In the genomic region with DNA sequence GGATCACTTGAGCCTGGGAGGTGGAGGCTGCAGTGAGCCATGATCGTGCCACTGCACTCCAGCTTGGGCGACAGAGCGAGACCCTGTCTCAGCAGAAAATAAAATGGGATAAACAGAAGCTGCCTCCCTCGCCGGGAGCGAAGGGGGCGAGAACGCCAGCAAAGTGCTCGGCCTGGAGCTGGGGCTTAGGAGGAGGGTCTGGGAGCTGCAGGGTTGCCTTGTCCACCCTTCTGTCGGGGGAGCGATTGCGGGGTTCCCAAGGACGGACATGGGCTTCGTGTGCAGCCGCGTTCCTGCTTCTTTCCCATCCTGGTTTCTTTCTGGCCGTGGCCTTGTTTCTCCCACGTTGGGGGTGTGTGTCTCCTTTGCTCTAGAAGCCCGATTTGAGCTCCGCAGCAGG, we compare ENCODE assay signal across 23 cellular contexts. TPM values are rescaled to one million over a fixed set of nuclear protein-coding genes. Genes with fewer than 3 reads are reported as not detected.
DNase-seq lines count a peak whose midpoint lies in the region; ATAC-seq and TF ChIP-seq lines count a peak whose summit lies in the region.
"Had no signal": no experiment of that assay in that cellular context is flagged by ENCODE, and none has a peak within 500 bp of the region (broad histone marks: within the 10 kb centered on the region; RNA-seq: fewer than 3 reads in every experiment).

No MANE protein-coding gene starts in this region.

- ATAC-seq in GM19324 (IDR thresholded peaks at IDR 0.05; ENCODE audit: low FRiP score, unreplicated experiment) = no peak
- ATAC-seq: HCT116 had no signal

- intact Hi-C loops in left ventricle myocardium inferior (cut with micrococcal nuclease) (no loop called here), cardiac septum (cut with DNase I) (loop anchor here (10.0 kb wide), 1 partner anchor 174 kb away; a partner anchor contains a TSS), sigmoid colon (cut with DNase I) (no loop called here), OCI-LY7 (cut with micrococcal nuclease; ENCODE audit: unreplicated experiment) (loop anchor here (5.0 kb wide), 1 partner anchor 142 kb away; no protein-coding TSS in a partner anchor)

- no peak for TF ChIP-seq EP300 in sigmoid colon (IDR thresholded peaks at IDR 0.05)

- in situ Hi-C loops in HAP-1 (cut with MboI; ENCODE audit: low sequenced_read_pairs) = loop anchor here (10.0 kb wide), 1 partner anchor 144 kb away; no protein-coding TSS in a partner anchor

- TF ChIP-seq POLR2A in sigmoid colon (IDR thresholded peaks at IDR 0.05) = no peak

- POLR2A ChIA-PET in OCI-LY7 (lab: Charles Lee) = no interaction called here
- POLR2A ChIA-PET in activated CD4-positive, alpha-beta memory T cell treated with anti-CD3 and anti-CD28 coated beads, Interleukin-2, amount 10 ng/mL, durations not matched to agents 7 days and 5 days (lab: Charles Lee) = no interaction called here

- no peaks in the 10 kb centered on the region for H3K9me3 Mint-ChIP-seq in activated CD4-positive, alpha-beta memory T cell treated with anti-CD3 and anti-CD28 coated beads, Interleukin-2, amount 10 ng/mL, durations not matched to agents 7 days and 5 days
- H3K9me3 Mint-ChIP-seq: activated B cell treated with CpG ODN at 0.5 μM for 24 hours; activated T-cell treated with anti-CD3 and anti-CD28 coated beads, Interleukin-2, amount 50 U/mL, for 24 hours; type B pancreatic cell had no signal

- no peak overlapping the region for H3K27ac Mint-ChIP-seq in activated CD4-positive, alpha-beta memory T cell treated with anti-CD3 and anti-CD28 coated beads, Interleukin-2, amount 10 ng/mL, durations not matched to agents 7 days and 5 days
- H3K27ac Mint-ChIP-seq: activated B cell treated with CpG ODN at 0.5 μM for 24 hours; activated T-cell treated with anti-CD3 and anti-CD28 coated beads, Interleukin-2, amount 50 U/mL, for 24 hours; type B pancreatic cell had no signal

- H3K4me3 ChIP-seq in left ventricle myocardium inferior = no peak overlapping the region
- no peak overlapping the region for H3K4me3 ChIP-seq in liver (ENCODE audit: low read depth in 1 of 3, low read length in 3 of 3)
- no peak overlapping the region for H3K4me3 ChIP-seq in sigmoid colon
- no peak overlapping the region for H3K4me3 ChIP-seq in OCI-LY7 (ENCODE audit: low read depth, low read length, poor library complexity, severe bottlenecking)
- no peak overlapping the region for H3K4me3 ChIP-seq in HAP-1
- H3K4me3 ChIP-seq: A549 had no signal

- H3K27me3 ChIP-seq in left ventricle myocardium inferior (ENCODE audit: low read depth) (no peaks in the 10 kb centered on the region), liver (ENCODE audit: control insufficient read depth in 4 of 4, insufficient read depth in 4 of 4, low read length in 3 of 4) (no peaks in the 10 kb centered on the region), sigmoid colon (no peaks in the 10 kb centered on the region), HAP-1 (ENCODE audit: low read depth) (no peaks in the 10 kb centered on the region)

- H3K36me3 ChIP-seq in left ventricle myocardium inferior (peaks cover 30% of the 10 kb centered on the region), liver (ENCODE audit: control insufficient read depth in 4 of 4, insufficient read depth in 3 of 4, low read depth in 1 of 4, low read length in 3 of 4) (peaks cover 0 to 8% (median 0%) of the 10 kb centered on the region in 4 donors), sigmoid colon (peaks cover 0 to 17% (median 2%) of the 10 kb centered on the region in 4 donors), OCI-LY7 (ENCODE audit: insufficient read depth, low read length) (peaks cover 84% of the 10 kb centered on the region), HAP-1 (replicated peaks) (peaks cover 35% of the 10 kb centered on the region)

- TF ChIP-seq CTCF in left ventricle myocardium inferior (IDR thresholded peaks at IDR 0.05; ENCODE audit: borderline replicate concordance) (no peak), liver (IDR thresholded peaks at IDR 0.05; ENCODE audit: low read depth, low read length, missing input control) (no peak), sigmoid colon (IDR thresholded peaks at IDR 0.05) (no peak), OCI-LY7 (conservative IDR thresholded peaks at IDR 0.05; ENCODE audit: low read length) (no peak)

- WGBS in liver = 88% methylated on average over 20 of the region's 20 CpGs
- WGBS in sigmoid colon, 2 donors = 92% methylated on average over 20 of the region's 20 CpGs

- H3K9me3 ChIP-seq in left ventricle myocardium inferior (replicated peaks) = no peaks in the 10 kb centered on the region
- H3K9me3 ChIP-seq in liver (ENCODE audit: control insufficient read depth in 4 of 4, low read length in 3 of 4) = no peaks in the 10 kb centered on the region
- H3K9me3 ChIP-seq in sigmoid colon = no peaks in the 10 kb centered on the region
- H3K9me3 ChIP-seq in OCI-LY7 (ENCODE audit: low read length) = no peaks in the 10 kb centered on the region
- H3K9me3 ChIP-seq in HAP-1 = no peaks in the 10 kb centered on the region
- H3K9me3 ChIP-seq: A549, Caco-2 had no signal

- H3K4me1 ChIP-seq in left ventricle myocardium inferior (peaks cover 30% of the 10 kb centered on the region), liver (ENCODE audit: control insufficient read depth in 4 of 4, insufficient read depth in 4 of 4, low read length in 3 of 4) (peaks cover 2 to 41% (median 22%) of the 10 kb centered on the region in 4 donors), sigmoid colon (peaks cover 0 to 40% (median 32%) of the 10 kb centered on the region in 4 donors), OCI-LY7 (ENCODE audit: insufficient read depth, low read length, poor library complexity, severe bottlenecking) (no peaks in the 10 kb centered on the region), HAP-1 (no peaks in the 10 kb centered on the region)

- H3K4me1 Mint-ChIP-seq in activated CD4-positive, alpha-beta memory T cell treated with anti-CD3 and anti-CD28 coated beads, Interleukin-2, amount 10 ng/mL, durations not matched to agents 7 days and 5 days = peaks cover 3% of the 10 kb centered on the region

- H3K27me3 Mint-ChIP-seq in activated CD4-positive, alpha-beta memory T cell treated with anti-CD3 and anti-CD28 coated beads, Interleukin-2, amount 10 ng/mL, durations not matched to agents 7 days and 5 days = no peaks in the 10 kb centered on the region
- H3K27me3 Mint-ChIP-seq: activated B cell treated with CpG ODN at 0.5 μM for 24 hours; activated T-cell treated with anti-CD3 and anti-CD28 coated beads, Interleukin-2, amount 50 U/mL, for 24 hours; type B pancreatic cell had no signal

- no peaks in the 10 kb centered on the region for H3K36me3 Mint-ChIP-seq in activated CD4-positive, alpha-beta memory T cell treated with anti-CD3 and anti-CD28 coated beads, Interleukin-2, amount 10 ng/mL, durations not matched to agents 7 days and 5 days (ENCODE audit: low read depth)

- H3K4me3 Mint-ChIP-seq in activated CD4-positive, alpha-beta memory T cell treated with anti-CD3 and anti-CD28 coated beads, Interleukin-2, amount 10 ng/mL, durations not matched to agents 7 days and 5 days = no peak overlapping the region
- H3K4me3 Mint-ChIP-seq: activated B cell treated with CpG ODN at 0.5 μM for 24 hours; activated T-cell treated with anti-CD3 and anti-CD28 coated beads, Interleukin-2, amount 50 U/mL, for 24 hours; type B pancreatic cell had no signal

- H2AFZ ChIP-seq in OCI-LY7 (ENCODE audit: low read length) = no peak overlapping the region

- H4K20me1 ChIP-seq in OCI-LY7 (ENCODE audit: insufficient read depth, low read length) = no peaks in the 10 kb centered on the region

- no peaks in the 10 kb centered on the region for H3K79me2 ChIP-seq in OCI-LY7 (ENCODE audit: insufficient read depth, low read depth, low read length)

- H3K9me2 ChIP-seq in OCI-LY7 (ENCODE audit: insufficient read depth, low read length) = no peaks in the 10 kb centered on the region

- H3K27ac ChIP-seq in left ventricle myocardium inferior (replicated peaks) (peak overlapping the region; percentile 91), liver (ENCODE audit: low read depth in 1 of 2, low read length in 2 of 2) (peak overlapping the region; percentile 91 to 93), sigmoid colon (peak overlapping the region; percentile 74 to 87 (median 80)), OCI-LY7 (ENCODE audit: low read depth, low read length, poor library complexity, severe bottlenecking) (no peak overlapping the region)

- no peak overlapping the region for H3K9ac ChIP-seq in liver (ENCODE audit: low read depth in 1 of 2, low read length in 2 of 2)

- no TSS peak for BruUV-seq in OCI-LY7 (replicated peaks; lab: Mats Ljungman, UMichigan)

- TF ChIP-seq RAD21 in liver (IDR thresholded peaks at IDR 0.05) = no peak

- no peak overlapping the region for H3K4me2 ChIP-seq in OCI-LY7 (ENCODE audit: low read length)
- H3K4me2 ChIP-seq: A549 had no signal

- CTCF ChIA-PET in OCI-LY7 (lab: Charles Lee; ENCODE audit: unreplicated experiment) = no interaction called here
- CTCF ChIA-PET in activated CD4-positive, alpha-beta memory T cell treated with anti-CD3 and anti-CD28 coated beads, Interleukin-2, amount 10 ng/mL, durations not matched to agents 7 days and 5 days (lab: Charles Lee) = interaction anchor here (3.0 kb wide), 1 partner anchor 72 kb away, joined by 14 read pairs; no protein-coding TSS in a partner anchor

- DNase-seq in left ventricle myocardium inferior (no peak), cardiac septum (ENCODE audit: low spot score) (no peak), sigmoid colon (no peak), OCI-LY7 (ENCODE audit: low spot score) (no peak), HAP-1 (ENCODE audit: low spot score in 2 of 2) (no peak)
- DNase-seq in activated CD4-positive, alpha-beta memory T cell treated with anti-CD3 and anti-CD28 coated beads, Interleukin-2, amount 10 ng/mL, durations not matched to agents 7 days and 5 days = no peak
- DNase-seq: activated B cell treated with CpG ODN at 0.5 μM for 24 hours; activated naive CD4-positive, alpha-beta T cell treated with Interleukin-2 at 50 U/mL for 16 hours; activated T-cell treated with anti-CD3 and anti-CD28 coated beads, Interleukin-2, amount 50 U/mL, for 24 hours; amygdala; Caco-2; head of caudate nucleus; NCI-H1105 treated with DMSO at 0.1 percent for 48 hours; NCI-H510A; small intestine; stimulated activated CD4-positive, alpha-beta T cell treated with anti-CD3 and anti-CD28 coated beads, Interleukin-2, amount 100 ng/mL, for 48 hours; stimulated activated naive CD4-positive, alpha-beta T cell treated with Interleukin-2 at 50 U/mL for 16 hours; T1000 had no signal

RNA-seq across cellular contexts. Expression of a gene that starts 27.9 kb away (rescaled TPM):
- total RNA-seq in left ventricle myocardium inferior (16.7 TPM), cardiac septum (24.7 TPM), liver (10 to 100 TPM; 10.6 to 19.5 TPM), sigmoid colon (10 to 100 TPM; 32.9 to 87.5 (median 57.3) TPM), OCI-LY7 (2022) (44.7 and 59.9 TPM in 2 replicates)
- polyA plus RNA-seq in liver (10 to 100 TPM; 10.6 to 11.4 TPM), sigmoid colon (100 to 1,000 TPM in 1 of 3 donors, 10 to 100 TPM in 2; 15.6 to 141 (median 35.4) TPM)
- total RNA-seq in OCI-LY7 (2014; rRNA removed; shearing (Covaris generic)) = 18.6 and 27.5 TPM in 2 replicates
- 10 to 100 TPM; 26.0 to 29.6 TPM for total RNA-seq in activated CD4-positive, alpha-beta memory T cell treated with anti-CD3 and anti-CD28 coated beads, Interleukin-2, amount 10 ng/mL, durations not matched to agents 7 days and 5 days

RNA-seq across cellular contexts. Expression of a gene that starts 29.0 kb away (rescaled TPM):
- total RNA-seq in left ventricle myocardium inferior (11.2 TPM), cardiac septum (18.2 TPM), liver (1 to 10 TPM; 5.9 to 8.3 TPM), sigmoid colon (1 to 10 TPM; 6.2 to 6.9 (median 6.5) TPM), OCI-LY7 (2022) (84.7 and 100 TPM in 2 replicates)
- polyA plus RNA-seq in liver (1 to 10 TPM; 3.5 to 4.0 TPM), sigmoid colon (1 to 10 TPM; 1.2 to 7.4 (median 3.5) TPM)
- total RNA-seq in OCI-LY7 (2014; rRNA removed; shearing (Covaris generic)) = 66.2 and 76.2 TPM in 2 replicates
- total RNA-seq in activated CD4-positive, alpha-beta memory T cell treated with anti-CD3 and anti-CD28 coated beads, Interleukin-2, amount 10 ng/mL, durations not matched to agents 7 days and 5 days = 1 to 10 TPM; 3.7 to 4.2 TPM

Comparison
In these comparisons a context has a peak if more than half of its experiments do, and no peak if none do; other contexts are left out.
1. intact Hi-C loops: an anchor here in cardiac septum (10.0 kb wide) and OCI-LY7 (5.0 kb wide); none called in left ventricle myocardium inferior and sigmoid colon.